In genomic region chr12:52331039-52331438, GRCh38 we compare ENCODE assay signal across 1 cellular context.
TF ChIP-seq lines count a peak whose summit lies in the region.

No MANE protein-coding gene starts in this region.

TF ChIP-seq in A549, 52 proteins besides CTCF, POLR2A, EP300 and RAD21 (continued from another document):
- TF ChIP-seq GATA3 (IDR thresholded peaks at IDR 0.05; ENCODE audit: borderline replicate concordance) (no peak), TFCP2L1 (CRISPR knock-in tag; IDR thresholded peaks at IDR 0.05) (no peak), PBX3 (IDR thresholded peaks at IDR 0.05) (no peak), RARB (CRISPR knock-in tag; IDR thresholded peaks at IDR 0.05) (no peak), NFE2L2 (conservative IDR thresholded peaks at IDR 0.05; ENCODE audit: low read length) (no peak), SREBF2 (IDR thresholded peaks at IDR 0.05) (no peak), ZSCAN20 (CRISPR knock-in tag; IDR thresholded peaks at IDR 0.05) (no peak), MAFK (IDR thresholded peaks at IDR 0.05; ENCODE audit: partially characterized antibody) (no peak)
